Comparison of ENCODE assay signal across 12 cellular contexts in genomic region chr10:116771101-116771705, GRCh38. TPM values are rescaled to one million over a fixed set of nuclear protein-coding genes. Genes with fewer than 3 reads are reported as not detected.
DNase-seq lines count a peak whose midpoint lies in the region; ATAC-seq and TF ChIP-seq lines count a peak whose summit lies in the region.
"Had no signal": no experiment of that assay in that cellular context is flagged by ENCODE, and none has a peak within 500 bp of the region (broad histone marks: within the 10 kb centered on the region; RNA-seq: fewer than 3 reads in every experiment).

No MANE protein-coding gene starts in this region.

- H3K4me1 ChIP-seq in fibroblast of lung (ENCODE audit: control insufficient read depth, extremely low read depth, insufficient read depth, low read length): peaks cover 25% of the 10 kb centered on the region
- H3K4me1 ChIP-seq in neural progenitor cell: peaks cover 3% of the 10 kb centered on the region

- H3K4me1 Mint-ChIP-seq in neural progenitor cell (peaks cover 25% of the 10 kb centered on the region), type B pancreatic cell (ENCODE audit: unreplicated experiment) (peaks cover 28% of the 10 kb centered on the region)

- in situ Hi-C loops in ACHN (cut with HindIII; ENCODE audit: low pct_ligation_motif_present, low pct_unique_long_range_greater_than_20kb, low sequenced_read_pairs): no loop called here

- H3K4me3 Mint-ChIP-seq in neural progenitor cell (peak overlapping the region; percentile 15), type B pancreatic cell (no peak overlapping the region)
- H3K4me3 Mint-ChIP-seq: activated CD8-positive, alpha-beta T cell treated with anti-CD3 and anti-CD28 coated beads, Interleukin-2, amount 10 ng/mL, durations not matched to agents 7 days and 5 days had no signal

- H2AFZ ChIP-seq in fibroblast of lung (ENCODE audit: low read length) (no peak overlapping the region), neural progenitor cell (replicated peaks) (no peak overlapping the region)

- no peaks in the 10 kb centered on the region for H3K36me3 Mint-ChIP-seq in neural progenitor cell
- H3K36me3 Mint-ChIP-seq in type B pancreatic cell: no peaks in the 10 kb centered on the region

- H3K27ac ChIP-seq in fibroblast of lung (ENCODE audit: insufficient read depth, low read length): peak overlapping the region; percentile 75
- no peak overlapping the region for H3K27ac ChIP-seq in neural progenitor cell
- H3K27ac ChIP-seq: C4-2B had no signal

- no peak overlapping the region for H3K4me3 ChIP-seq in MG63
- H3K4me3 ChIP-seq in fibroblast of lung (replicated peaks in 1 of 4; ENCODE audit: control extremely low read depth in 1 of 4, insufficient read depth in 1 of 4, low read depth in 3 of 4, low read length in 4 of 4): no peak overlapping the region
- no peak overlapping the region for H3K4me3 ChIP-seq in neural progenitor cell

- no peaks in the 10 kb centered on the region for H3K79me2 ChIP-seq in fibroblast of lung (ENCODE audit: control insufficient read depth, insufficient read depth, low read length)
- no peaks in the 10 kb centered on the region for H3K79me2 ChIP-seq in neural progenitor cell (ENCODE audit: low read depth)

- H3K27ac Mint-ChIP-seq in neural progenitor cell (no peak overlapping the region), type B pancreatic cell (no peak overlapping the region)
- H3K27ac Mint-ChIP-seq: activated CD8-positive, alpha-beta T cell treated with anti-CD3 and anti-CD28 coated beads, Interleukin-2, amount 10 ng/mL, durations not matched to agents 7 days and 5 days had no signal

- no peaks in the 10 kb centered on the region for H3K27me3 ChIP-seq in MG63
- no peaks in the 10 kb centered on the region for H3K27me3 ChIP-seq in fibroblast of lung (ENCODE audit: control insufficient read depth, insufficient read depth, low read length)
- H3K27me3 ChIP-seq in neural progenitor cell: no peaks in the 10 kb centered on the region

- H3K36me3 ChIP-seq in MG63 (no peaks in the 10 kb centered on the region), fibroblast of lung (ENCODE audit: control insufficient read depth, insufficient read depth, low read length) (no peaks in the 10 kb centered on the region), neural progenitor cell (no peaks in the 10 kb centered on the region)

- H3K27me3 Mint-ChIP-seq in neural progenitor cell (ENCODE audit: insufficient read depth, low read depth) (peaks cover under 1% of the 10 kb centered on the region), type B pancreatic cell (no peaks in the 10 kb centered on the region)

- ATAC-seq in GM21576 (IDR thresholded peaks at IDR 0.05; ENCODE audit: unreplicated experiment): no peak
- ATAC-seq: activated CD8-positive, alpha-beta T cell treated with anti-CD3 and anti-CD28 coated beads, Interleukin-2, amount 10 ng/mL, durations not matched to agents 7 days and 5 days; left colon had no signal

- H4K20me1 ChIP-seq in fibroblast of lung (ENCODE audit: control insufficient read depth, extremely low read depth, insufficient read depth, low read length) (no peaks in the 10 kb centered on the region), neural progenitor cell (ENCODE audit: low read depth) (no peaks in the 10 kb centered on the region)

- DNase-seq in ACHN: peak; percentile 71
- peak; percentile 58 for DNase-seq in MG63
- peak; percentile 81 to 87 for DNase-seq in fibroblast of lung (ENCODE audit: low read depth in 2 of 2)
- no peak for DNase-seq in neural progenitor cell (ENCODE audit: low spot score)
- DNase-seq in type B pancreatic cell (ENCODE audit: extremely low spot score, unreplicated experiment): no peak
- DNase-seq in stimulated activated CD4-positive, alpha-beta T cell treated with anti-CD3 and anti-CD28 coated beads, Interleukin-12 subunit alpha, Interleukin-12 subunit beta, amount 100 ng/mL, for 4 hours: no peak
- DNase-seq in iPS-NIHi11 (ENCODE audit: low spot score): no peak
- DNase-seq: activated CD8-positive, alpha-beta T cell treated with anti-CD3 and anti-CD28 coated beads, Interleukin-2, amount 10 ng/mL, durations not matched to agents 7 days and 5 days; caudate nucleus had no signal

- H3K9me3 ChIP-seq in MG63 (no peaks in the 10 kb centered on the region), fibroblast of lung (ENCODE audit: control insufficient read depth, insufficient read depth, low read depth, low read length) (no peaks in the 10 kb centered on the region), neural progenitor cell (ENCODE audit: low read depth) (no peaks in the 10 kb centered on the region)

- H3K9ac ChIP-seq in fibroblast of lung (ENCODE audit: insufficient read depth, low read length) (no peak overlapping the region), neural progenitor cell (no peak overlapping the region)

- H3K9me3 Mint-ChIP-seq in neural progenitor cell: no peaks in the 10 kb centered on the region
- H3K9me3 Mint-ChIP-seq in type B pancreatic cell: no peaks in the 10 kb centered on the region

- TF ChIP-seq CTCF in fibroblast of lung (conservative IDR thresholded peaks at IDR 0.05 in 1 of 2, IDR thresholded peaks at IDR 0.05 in 1 of 2; ENCODE audit: low read depth in 1 of 2, low read length in 2 of 2) (no peak), neural progenitor cell (IDR thresholded peaks at IDR 0.05) (no peak), type B pancreatic cell (conservative IDR thresholded peaks at IDR 0.05) (no peak)

- no peaks in the 10 kb centered on the region for H3F3A ChIP-seq in neural progenitor cell (ENCODE audit: low read depth)

- H3K4me2 ChIP-seq in fibroblast of lung (ENCODE audit: extremely low read depth, insufficient read depth, low read length) (no peak overlapping the region), neural progenitor cell (no peak overlapping the region)

RNA-seq across cellular contexts. Expression of gene HSPA12A, which starts 28.8 kb away (rescaled TPM):
- 2.6 and 2.8 TPM in 2 replicates for total RNA-seq in MG63 (2014; rRNA removed; shearing (Covaris generic); ENCODE audit: low replicate concordance)
- total RNA-seq in fibroblast of lung: 9.5 and 15.7 TPM in 2 replicates
- polyA plus RNA-seq in fibroblast of lung: 14.4 and 16.9 TPM in 2 replicates
- 10.8 and 12.3 TPM in 2 replicates for polyA plus RNA-seq in fibroblast of lung (2012)
- polyA minus RNA-seq in fibroblast of lung (ENCODE audit: low replicate concordance): 16.5 and 34.2 TPM in 2 replicates
- total RNA-seq in neural progenitor cell (ENCODE audit: low replicate concordance): 5.3 and 5.6 TPM in 2 replicates
- total RNA-seq in type B pancreatic cell (ENCODE audit: low replicate concordance): 9.6 and 11.0 TPM in 2 replicates
- total RNA-seq: activated CD8-positive, alpha-beta T cell treated with anti-CD3 and anti-CD28 coated beads, Interleukin-2, amount 10 ng/mL, durations not matched to agents 7 days and 5 days had no signal

Comparison
In these comparisons a context has a peak if more than half of its experiments do, and no peak if none do; other contexts are left out.
1. DNase-seq: peak in ACHN (single experiment), MG63 (single experiment) and fibroblast of lung (2 of 2); none in neural progenitor cell (single experiment), type B pancreatic cell (single experiment), stimulated activated CD4-positive, alpha-beta T cell treated with anti-CD3 and anti-CD28 coated beads, Interleukin-12 subunit alpha, Interleukin-12 subunit beta, amount 100 ng/mL, for 4 hours (single experiment) and iPS-NIHi11 (single experiment).